ENCODE assay signal across 3 cellular contexts in the genomic region with DNA sequence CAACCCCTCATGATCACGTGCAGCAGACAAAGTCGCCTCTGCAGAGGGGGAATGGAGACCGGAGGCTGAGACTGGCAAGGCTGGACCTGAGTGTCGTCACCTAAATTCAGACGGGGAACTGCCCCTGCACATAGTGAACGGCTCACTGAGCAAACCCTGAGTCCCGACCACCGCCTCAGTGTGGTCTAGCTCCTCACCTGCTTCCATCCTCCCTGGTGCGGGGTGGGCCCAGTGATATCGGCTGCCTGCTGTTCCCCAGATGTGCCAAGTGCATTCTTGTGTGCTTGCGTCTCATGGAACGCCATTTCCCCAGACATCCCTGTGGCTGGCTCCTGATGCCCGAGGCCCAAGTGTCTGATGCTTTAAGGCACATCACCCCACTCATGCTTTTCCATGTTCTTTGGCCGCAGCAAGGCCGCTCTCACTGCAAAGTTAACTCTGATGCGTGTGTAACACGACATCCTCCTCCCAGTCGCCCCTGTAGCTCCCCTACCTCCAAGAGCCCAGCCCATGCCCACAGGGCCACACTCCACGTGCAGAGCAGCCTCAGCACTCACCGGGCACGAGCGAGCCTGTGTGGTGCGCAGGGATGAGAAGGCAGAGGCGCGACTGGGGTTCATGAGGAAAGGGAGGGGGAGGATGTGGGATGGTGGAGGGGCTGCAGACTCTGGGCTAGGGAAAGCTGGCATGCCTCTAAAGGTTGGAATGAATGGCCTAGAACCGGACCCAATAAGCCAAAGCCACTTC. TPM values are rescaled to one million over a fixed set of nuclear protein-coding genes. Genes with fewer than 3 reads are reported as not detected.
"Had no signal": no experiment of that assay in that cellular context is flagged by ENCODE, and none has a peak within 500 bp of the region (broad histone marks: within the 10 kb centered on the region; RNA-seq: fewer than 3 reads in every experiment).

No MANE protein-coding gene starts in this region.

RNA-seq across cellular contexts. Expression of a gene that starts 47.6 kb away (rescaled TPM):
- total RNA-seq: GM23248, H4, HFFc6 had no signal
- polyA plus RNA-seq: GM23248 had no signal
